ENCODE assay signal across 14 cellular contexts in genomic region chr6:53112404-53112803, GRCh38. TPM values are rescaled to one million over a fixed set of nuclear protein-coding genes. Genes with fewer than 3 reads are reported as not detected.
DNase-seq lines count a peak whose midpoint lies in the region; TF ChIP-seq lines count a peak whose summit lies in the region.
"Had no signal": no experiment of that assay in that cellular context is flagged by ENCODE, and none has a peak within 500 bp of the region (broad histone marks: within the 10 kb centered on the region; RNA-seq: fewer than 3 reads in every experiment).

No MANE protein-coding gene starts in this region.

- peaks cover 11% of the 10 kb centered on the region for H3K27me3 Mint-ChIP-seq in activated CD4-positive, alpha-beta T cell treated with anti-CD3 and anti-CD28 coated beads, Interleukin-2, amount 10 ng/mL, durations not matched to agents 24 days and 14 days

- no peaks in the 10 kb centered on the region for H3K36me3 ChIP-seq in suprapubic skin
- H3K36me3 ChIP-seq: left ventricle myocardium inferior had no signal

- H3K27ac Mint-ChIP-seq in activated CD4-positive, alpha-beta T cell treated with anti-CD3 and anti-CD28 coated beads, Interleukin-2, amount 10 ng/mL, durations not matched to agents 24 days and 14 days: no peak overlapping the region
- H3K27ac Mint-ChIP-seq: activated T-helper 2 cell treated with anti-CD3 and anti-CD28 coated beads, Interferon-gamma antibody, Interleukin-2, Interleukin-4, amounts not matched to agents 10 μg/mL and 5 μg/mL and 100 μg/mL, durations not matched to agents 14 hours and 24 hours and 36 hours had no signal

- H3K4me3 ChIP-seq in epithelial cell of esophagus (ENCODE audit: low read length): no peak overlapping the region
- no peak overlapping the region for H3K4me3 ChIP-seq in suprapubic skin
- H3K4me3 ChIP-seq: left ventricle myocardium inferior, testis had no signal

- peaks cover 4% of the 10 kb centered on the region for H3K4me1 Mint-ChIP-seq in activated CD4-positive, alpha-beta T cell treated with anti-CD3 and anti-CD28 coated beads, Interleukin-2, amount 10 ng/mL, durations not matched to agents 24 days and 14 days

- peaks cover 4% of the 10 kb centered on the region for H3K9me3 Mint-ChIP-seq in activated CD4-positive, alpha-beta T cell treated with anti-CD3 and anti-CD28 coated beads, Interleukin-2, amount 10 ng/mL, durations not matched to agents 24 days and 14 days
- H3K9me3 Mint-ChIP-seq: activated T-helper 2 cell treated with anti-CD3 and anti-CD28 coated beads, Interferon-gamma antibody, Interleukin-2, Interleukin-4, amounts not matched to agents 10 μg/mL and 5 μg/mL and 100 μg/mL, durations not matched to agents 14 hours and 24 hours and 36 hours had no signal

- TF ChIP-seq CTCF in epithelial cell of esophagus (IDR thresholded peaks at IDR 0.05; ENCODE audit: insufficient read depth, low read depth, low read length, missing control alignments): no peak
- no peak for TF ChIP-seq CTCF in suprapubic skin (IDR thresholded peaks at IDR 0.05)
- no peak for TF ChIP-seq CTCF in GM10248 (IDR thresholded peaks at IDR 0.05; ENCODE audit: control extremely low read depth, extremely low read depth, low read depth, missing control alignments)

- H3K36me3 Mint-ChIP-seq in activated CD4-positive, alpha-beta T cell treated with anti-CD3 and anti-CD28 coated beads, Interleukin-2, amount 10 ng/mL, durations not matched to agents 24 days and 14 days (ENCODE audit: low read depth): no peaks in the 10 kb centered on the region

- no peak for TF ChIP-seq POLR2A in suprapubic skin (IDR thresholded peaks at IDR 0.05)

- CTCF ChIA-PET in GM10248 (lab: Yijun Ruan, JAX): interaction anchor here (1.6 kb wide), 1 partner anchor 13 kb away, joined by 5 read pairs; no protein-coding TSS in a partner anchor

- H3K27ac ChIP-seq in suprapubic skin: peak overlapping the region; percentile 8
- H3K27ac ChIP-seq: left ventricle myocardium inferior had no signal

- TF ChIP-seq EP300 in suprapubic skin (IDR thresholded peaks at IDR 0.05): no peak

- no peaks in the 10 kb centered on the region for H3K9me3 ChIP-seq in suprapubic skin
- H3K9me3 ChIP-seq: testis had no signal

- peak; percentile 59 for DNase-seq in activated CD4-positive, alpha-beta T cell treated with anti-CD3 and anti-CD28 coated beads, Interleukin-2, amount 10 ng/mL, durations not matched to agents 24 days and 14 days
- DNase-seq in activated CD4-positive, alpha-beta T cell treated with anti-CD3 and anti-CD28 coated beads for 1 hour: no peak
- peak; percentile 76 for DNase-seq in NCI-H526 (lab: John Stamatoyannopoulos, UW)
- peak; percentile 91 for DNase-seq in epithelial cell of esophagus (ENCODE audit: low read depth)
- DNase-seq in suprapubic skin (ENCODE audit: low spot score in 2 of 2): no peak
- DNase-seq in activated T-cell treated with anti-CD3 and anti-CD28 coated beads, Interleukin-2, amount 50 U/mL, for 1 hour: no peak
- no peak for DNase-seq in GM10248 (ENCODE audit: extremely low spot score)
- no peak for DNase-seq in Kasumi-1 (lab: John Stamatoyannopoulos, UW)
- DNase-seq: left ventricle myocardium inferior, T1000, testis had no signal

- H3K27me3 ChIP-seq in suprapubic skin: no peaks in the 10 kb centered on the region
- H3K27me3 ChIP-seq: testis had no signal

- intact Hi-C loops in activated CD4-positive, alpha-beta T cell treated with anti-CD3 and anti-CD28 coated beads, Interleukin-2, amount 10 ng/mL, durations not matched to agents 24 days and 14 days (cut with micrococcal nuclease): no loop called here

- POLR2A ChIA-PET in GM10248 (lab: Yijun Ruan, JAX): no interaction called here

- H3K4me1 ChIP-seq in suprapubic skin: peaks cover 11% of the 10 kb centered on the region
- H3K4me1 ChIP-seq: left ventricle myocardium inferior had no signal

- H3K4me3 Mint-ChIP-seq in activated CD4-positive, alpha-beta T cell treated with anti-CD3 and anti-CD28 coated beads, Interleukin-2, amount 10 ng/mL, durations not matched to agents 24 days and 14 days: no peak overlapping the region

RNA-seq across cellular contexts. Expression of gene GCM1, which starts 36.2 kb away (rescaled TPM):
- not detected in 2 replicates for total RNA-seq in activated CD4-positive, alpha-beta T cell treated with anti-CD3 and anti-CD28 coated beads, Interleukin-2, amount 10 ng/mL, durations not matched to agents 24 days and 14 days
- total RNA-seq in suprapubic skin: under 1 TPM in 1 of 4 donors, not detected in 3; 0.24 TPM
- total RNA-seq: activated T-helper 2 cell treated with anti-CD3 and anti-CD28 coated beads, Interferon-gamma antibody, Interleukin-2, Interleukin-4, amounts not matched to agents 10 μg/mL and 5 μg/mL and 100 μg/mL, durations not matched to agents 14 hours and 24 hours and 36 hours; chondrocyte; left ventricle myocardium inferior; osteocyte had no signal

RNA-seq across cellular contexts. Expression of gene FBXO9, which starts 47.2 kb away (rescaled TPM):
- total RNA-seq in activated CD4-positive, alpha-beta T cell treated with anti-CD3 and anti-CD28 coated beads, Interleukin-2, amount 10 ng/mL, durations not matched to agents 24 days and 14 days: 65.2 and 67.1 TPM in 2 replicates
- 100 to 1,000 TPM in 1 of 4 donors, 10 to 100 TPM in 3; 35.2 to 113 (median 43.2) TPM for total RNA-seq in suprapubic skin

RNA-seq across cellular contexts. Expression of gene CILK1, which starts 50.8 kb away (rescaled TPM):
- 10.2 TPM in 2 replicates for total RNA-seq in activated CD4-positive, alpha-beta T cell treated with anti-CD3 and anti-CD28 coated beads, Interleukin-2, amount 10 ng/mL, durations not matched to agents 24 days and 14 days
- total RNA-seq in suprapubic skin: 10 to 100 TPM; 15.4 to 26.5 (median 19.8) TPM

Comparison
In these comparisons a context has a peak if more than half of its experiments do, and no peak if none do; other contexts are left out.
1. DNase-seq: peak in activated CD4-positive, alpha-beta T cell treated with anti-CD3 and anti-CD28 coated beads, Interleukin-2, amount 10 ng/mL, durations not matched to agents 24 days and 14 days (single experiment), NCI-H526 (2 of 2) and epithelial cell of esophagus (single experiment); none in activated CD4-positive, alpha-beta T cell treated with anti-CD3 and anti-CD28 coated beads for 1 hour (single experiment), suprapubic skin (0 of 2), activated T-cell treated with anti-CD3 and anti-CD28 coated beads, Interleukin-2, amount 50 U/mL, for 1 hour (single experiment), GM10248 (single experiment) and Kasumi-1 (0 of 2).